In genomic region chr22:37179622-37180420, GRCh38 we compare ENCODE assay signal across 29 cellular contexts. TPM values are rescaled to one million over a fixed set of nuclear protein-coding genes. Genes with fewer than 3 reads are reported as not detected.
DNase-seq lines count a peak whose midpoint lies in the region; ATAC-seq, FAIRE-seq and TF ChIP-seq lines count a peak whose summit lies in the region.
"Had no signal": no experiment of that assay in that cellular context is flagged by ENCODE, and none has a peak within 500 bp of the region (broad histone marks: within the 10 kb centered on the region; RNA-seq: fewer than 3 reads in every experiment).

No MANE protein-coding gene starts in this region.

- H3K27ac ChIP-seq in HepG2 (ENCODE audit: extremely low read length, insufficient read depth, low read length) (no peak overlapping the region), tibial artery (no peak overlapping the region)
- H3K27ac ChIP-seq: SJCRH30, thoracic aorta had no signal

- H3K4me2 ChIP-seq in HepG2 (ENCODE audit: low read depth, low read length) = no peak overlapping the region

- peak; percentile 30 for DNase-seq in left cardiac atrium
- DNase-seq in Right ventricle myocardium superior = no peak
- DNase-seq in HepG2 (ENCODE audit: low spot score) = no peak
- DNase-seq in posterior vena cava (ENCODE audit: low spot score) = peak; percentile 80
- no peak for DNase-seq in GM19238 (ENCODE audit: insufficient read length, low spot score)
- no peak for DNase-seq in ureter (ENCODE audit: low spot score)
- DNase-seq in tibial artery = no peak
- DNase-seq: activated CD4-positive, alpha-beta T cell treated with anti-CD3 and anti-CD28 coated beads for 36 hours; activated naive CD4-positive, alpha-beta T cell treated with anti-CD3 and anti-CD28 coated beads, Interleukin-2, amount 50 U/mL, for 16 hours; activated T-cell treated with anti-CD3 and anti-CD28 coated beads, Interleukin-2, amount 50 U/mL, for 4 hours; Caco-2; effector CD4-positive, alpha-beta T cell; esophagus squamous epithelium; kidney glomerular epithelial cell; NCI-H1417; NCI-H2081 treated with DMSO at 0.1 percent for 48 hours; NCI-H446; nephron progenitor cell; OCI-M1; SJCRH30; stimulated activated naive B cell treated with anti-CD40 and anti-IgM and Interleukin-4, amounts not matched to agents 10 μg/mL and 1 μg/mL and 100 μg/mL, for 72 hours; T-cell had no signal

- CTCF ChIA-PET in HepG2 (lab: Yijun Ruan, JAX; ENCODE audit: low intra/inter-chr PET ratio, low total read pairs) = no interaction called here

- POLR2A ChIA-PET in HepG2 (lab: Yijun Ruan, JAX) = no interaction called here

- intact Hi-C loops in left cardiac atrium (cut with DNase I) (no loop called here), Right ventricle myocardium superior (cut with DNase I) (no loop called here), HepG2 (cut with micrococcal nuclease; ENCODE audit: unreplicated experiment) (no loop called here), posterior vena cava (cut with DNase I) (no loop called here), tibial artery (cut with DNase I; ENCODE audit: low total_unique reads) (no loop called here)

- H3K36me3 ChIP-seq in HepG2 (replicated peaks in 1 of 2; ENCODE audit: control insufficient read depth in 1 of 2, insufficient read depth in 2 of 2, low read length in 2 of 2) = no peaks in the 10 kb centered on the region
- H3K36me3 ChIP-seq in tibial artery = no peaks in the 10 kb centered on the region
- H3K36me3 ChIP-seq: SJCRH30, thoracic aorta had no signal

- 91% methylated on average over 22 of the region's 31 CpGs for WGBS in HepG2 (ENCODE audit: low lambda C conversion rate)

- H3K9me3 ChIP-seq in HepG2 (ENCODE audit: low read length) = no peaks in the 10 kb centered on the region
- H3K9me3 ChIP-seq in tibial artery = no peaks in the 10 kb centered on the region
- H3K9me3 ChIP-seq: Caco-2, esophagus squamous epithelium, SJCRH30, thoracic aorta had no signal

- no peak for TF ChIP-seq EP300 in HepG2 (IDR thresholded peaks at IDR 0.05; ENCODE audit: low read depth in 2 of 2, low read length in 2 of 2)
- no peak for TF ChIP-seq EP300 in HepG2 (CRISPR knock-in tag; IDR thresholded peaks at IDR 0.05; ENCODE audit: borderline replicate concordance)

- H3K4me3 ChIP-seq in HepG2 (replicated peaks in 1 of 3; ENCODE audit: insufficient read depth in 1 of 3, low read depth in 2 of 3, low read length in 3 of 3) = no peak overlapping the region
- no peak overlapping the region for H3K4me3 ChIP-seq in tibial artery
- H3K4me3 ChIP-seq: esophagus squamous epithelium, SJCRH30, skin epidermis, thoracic aorta had no signal

- BruUV-seq in HepG2 (replicated peaks; lab: Mats Ljungman, UMichigan) = no TSS peak

- TF ChIP-seq RAD21 in HepG2 (CRISPR knock-in tag; IDR thresholded peaks at IDR 0.05) = no peak

- ATAC-seq in left cardiac atrium (no peak), Right ventricle myocardium superior (ENCODE audit: poor library complexity) (no peak), HepG2 (no peak), GM21526 (IDR thresholded peaks at IDR 0.05; ENCODE audit: low FRiP score, unreplicated experiment) (no peak)
- ATAC-seq: activated CD4-positive, alpha-beta T cell treated with anti-CD3 and anti-CD28 coated beads for 36 hours; activated T-cell treated with anti-CD3 and anti-CD28 coated beads, Interleukin-2, amount 50 U/mL, for 4 hours; stimulated activated naive B cell treated with anti-CD40 and anti-IgM and Interleukin-4, amounts not matched to agents 10 μg/mL and 1 μg/mL and 100 μg/mL, for 72 hours; T-cell had no signal

- no peak overlapping the region for H2AFZ ChIP-seq in HepG2 (ENCODE audit: low read length)

- TF ChIP-seq CTCF in HepG2 (CRISPR knock-in tag; IDR thresholded peaks at IDR 0.05) (no peak), tibial artery (IDR thresholded peaks at IDR 0.05) (no peak)

- TF ChIP-seq POLR2A in HepG2 (IDR thresholded peaks at IDR 0.05; ENCODE audit: insufficient read depth in 1 of 2, low read depth in 2 of 2, low read length in 2 of 2) = no peak

- H3K27me3 ChIP-seq in HepG2 (ENCODE audit: control insufficient read depth in 1 of 2, insufficient read depth in 2 of 2, low read length in 2 of 2) (peaks cover 4 to 30% of the 10 kb centered on the region in 2 experiments), tibial artery (peaks cover 0 to 18% of the 10 kb centered on the region in 2 donors)

- H3K4me1 ChIP-seq in HepG2 (ENCODE audit: insufficient read depth, low read length) (peaks cover 36% of the 10 kb centered on the region), tibial artery (peaks cover 0 to 30% (median 18%) of the 10 kb centered on the region in 4 donors)
- H3K4me1 ChIP-seq: SJCRH30 had no signal

- in situ Hi-C loops in HepG2 (cut with HindIII; ENCODE audit: extremely low pct_ligation_motif_present, low pct_unique_long_range_greater_than_20kb) = no loop called here

- no peak overlapping the region for H3K9ac ChIP-seq in HepG2 (ENCODE audit: insufficient read depth, low read depth, low read length)

- no peak for FAIRE-seq in HepG2 (lab: Jason Lieb, UNC)
- FAIRE-seq: A204.1 had no signal

- H4K20me1 ChIP-seq in HepG2 (ENCODE audit: insufficient read depth, low read length) = no peaks in the 10 kb centered on the region

- H3K79me2 ChIP-seq in HepG2 (ENCODE audit: insufficient read depth, low read length) = no peaks in the 10 kb centered on the region

RNA-seq across cellular contexts. Expression of gene C1QTNF6, which starts 8.2 kb away (rescaled TPM):
- 1 to 10 TPM; 1.8 to 2.9 TPM for total RNA-seq in left cardiac atrium
- total RNA-seq in Right ventricle myocardium superior = 1.5 TPM
- 1.5 and 2.7 TPM in 2 replicates for total RNA-seq in HepG2 (2016; rRNA removed; fragmentation: Illumina TruSeq; extraction: Trizol)
- total RNA-seq in HepG2 (2016; cell fraction: cytosol; rRNA removed; fragmentation: Illumina TruSeq; extraction: Trizol; ENCODE audit: low read depth) = 0.40 and 0.97 TPM in 2 replicates
- 1.1 and 2.5 TPM in 2 replicates for total RNA-seq in HepG2 (2016; cell fraction: insoluble cytoplasmic fraction; rRNA removed; fragmentation: Illumina TruSeq; extraction: Trizol)
- total RNA-seq in HepG2 (2016; cell fraction: membrane; rRNA removed; fragmentation: Illumina TruSeq; extraction: Trizol) = 1.7 and 1.8 TPM in 2 replicates
- 4.5 and 5.3 TPM in 2 replicates for total RNA-seq in HepG2 (2016; cell fraction: nucleus; rRNA removed; fragmentation: Illumina TruSeq; extraction: Trizol)
- 6.9 and 10.7 TPM in 2 replicates for polyA plus RNA-seq in HepG2 (2011; rRNA removed)
- polyA plus RNA-seq in HepG2 (2011; cell fraction: cytosol; rRNA removed) = 3.0 and 4.1 TPM in 2 replicates
- 39.8 and 43.2 TPM in 2 replicates for polyA plus RNA-seq in HepG2 (2011; cell fraction: nucleus; rRNA removed)
- polyA plus RNA-seq in HepG2 (2012) = 4.1 and 5.1 TPM in 2 replicates
- 0.60 and 1.2 TPM in 2 replicates for polyA plus RNA-seq in HepG2 (2016; cell fraction: cytosol; fragmentation: Illumina TruSeq; extraction: Trizol; ENCODE audit: low read depth)
- polyA plus RNA-seq in HepG2 (2016; cell fraction: insoluble cytoplasmic fraction; fragmentation: Illumina TruSeq; extraction: Trizol; ENCODE audit: low read depth) = 1.7 and 1.9 TPM in 2 replicates
- polyA plus RNA-seq in HepG2 (2016; cell fraction: membrane; fragmentation: Illumina TruSeq; extraction: Trizol; ENCODE audit: low read depth) = 1.6 and 1.8 TPM in 2 replicates
- 8.4 and 10.3 TPM in 2 replicates for polyA plus RNA-seq in HepG2 (2016; cell fraction: nucleus; fragmentation: Illumina TruSeq; extraction: Trizol; ENCODE audit: insufficient read depth, low read depth)
- 8.3 and 36.4 TPM in 2 replicates for polyA minus RNA-seq in HepG2 (2011; rRNA and poly(A)+ RNA removed; ENCODE audit: low replicate concordance)
- polyA minus RNA-seq in HepG2 (2011; cell fraction: cytosol; rRNA and poly(A)+ RNA removed) = 2.5 and 4.0 TPM in 2 replicates
- 18.0 and 21.3 TPM in 2 replicates for polyA minus RNA-seq in HepG2 (2011; cell fraction: nucleus; rRNA and poly(A)+ RNA removed)
- total RNA-seq in posterior vena cava = 1 to 10 TPM; 1.8 to 6.3 TPM
- 9.4 TPM for total RNA-seq in ureter

RNA-seq across cellular contexts. Expression of gene IL2RB, which starts 30.1 kb away (rescaled TPM):
- total RNA-seq in left cardiac atrium = 1 to 10 TPM in 1 of 2 donors, under 1 TPM in 1; 0.34 to 2.0 TPM
- total RNA-seq in Right ventricle myocardium superior = 0.75 TPM
- total RNA-seq in HepG2 (2016; rRNA removed; fragmentation: Illumina TruSeq; extraction: Trizol) = not detected in 2 replicates
- total RNA-seq in HepG2 (2016; cell fraction: cytosol; rRNA removed; fragmentation: Illumina TruSeq; extraction: Trizol; ENCODE audit: low read depth) = not detected in 2 replicates
- not detected in 2 replicates for total RNA-seq in HepG2 (2016; cell fraction: insoluble cytoplasmic fraction; rRNA removed; fragmentation: Illumina TruSeq; extraction: Trizol)
- total RNA-seq in HepG2 (2016; cell fraction: membrane; rRNA removed; fragmentation: Illumina TruSeq; extraction: Trizol) = not detected in 2 replicates
- total RNA-seq in HepG2 (2016; cell fraction: nucleus; rRNA removed; fragmentation: Illumina TruSeq; extraction: Trizol) = not detected in 2 replicates
- polyA plus RNA-seq in HepG2 (2011; rRNA removed) = 0.05 TPM in 1 of 2 replicates, not detected in the other
- 0.10 TPM in 1 of 2 replicates, not detected in the other for polyA plus RNA-seq in HepG2 (2011; cell fraction: cytosol; rRNA removed)
- 0.09 TPM in 1 of 2 replicates, not detected in the other for polyA plus RNA-seq in HepG2 (2011; cell fraction: nucleus; rRNA removed)
- 0.03 TPM in 1 of 2 replicates, not detected in the other for polyA plus RNA-seq in HepG2 (2012)
- polyA plus RNA-seq in HepG2 (2016; cell fraction: cytosol; fragmentation: Illumina TruSeq; extraction: Trizol; ENCODE audit: low read depth) = not detected in 2 replicates
- not detected in 2 replicates for polyA plus RNA-seq in HepG2 (2016; cell fraction: insoluble cytoplasmic fraction; fragmentation: Illumina TruSeq; extraction: Trizol; ENCODE audit: low read depth)
- not detected in 2 replicates for polyA plus RNA-seq in HepG2 (2016; cell fraction: membrane; fragmentation: Illumina TruSeq; extraction: Trizol; ENCODE audit: low read depth)
- not detected in 2 replicates for polyA plus RNA-seq in HepG2 (2016; cell fraction: nucleus; fragmentation: Illumina TruSeq; extraction: Trizol; ENCODE audit: insufficient read depth, low read depth)
- polyA minus RNA-seq in HepG2 (2011; rRNA and poly(A)+ RNA removed; ENCODE audit: low replicate concordance) = 0.06 TPM in 1 of 2 replicates, not detected in the other
- polyA minus RNA-seq in HepG2 (2011; cell fraction: cytosol; rRNA and poly(A)+ RNA removed) = not detected in 2 replicates
- not detected in 2 replicates for polyA minus RNA-seq in HepG2 (2011; cell fraction: nucleus; rRNA and poly(A)+ RNA removed)
- 1 to 10 TPM; 1.2 to 1.3 TPM for total RNA-seq in posterior vena cava
- total RNA-seq in ureter = 7.5 TPM
- total RNA-seq: Caco-2, MCF 10A had no signal

RNA-seq across cellular contexts. Expression of gene SSTR3, which starts 32.5 kb away (rescaled TPM):
- not detected for total RNA-seq in left cardiac atrium
- not detected for total RNA-seq in Right ventricle myocardium superior
- 0.39 and 0.64 TPM in 2 replicates for total RNA-seq in HepG2 (2016; rRNA removed; fragmentation: Illumina TruSeq; extraction: Trizol)
- 0.09 and 0.10 TPM in 2 replicates for total RNA-seq in HepG2 (2016; cell fraction: cytosol; rRNA removed; fragmentation: Illumina TruSeq; extraction: Trizol; ENCODE audit: low read depth)
- total RNA-seq in HepG2 (2016; cell fraction: insoluble cytoplasmic fraction; rRNA removed; fragmentation: Illumina TruSeq; extraction: Trizol) = 0.39 and 0.49 TPM in 2 replicates
- 0.25 and 0.38 TPM in 2 replicates for total RNA-seq in HepG2 (2016; cell fraction: membrane; rRNA removed; fragmentation: Illumina TruSeq; extraction: Trizol)
- 0.60 and 0.65 TPM in 2 replicates for total RNA-seq in HepG2 (2016; cell fraction: nucleus; rRNA removed; fragmentation: Illumina TruSeq; extraction: Trizol)
- 0.08 and 0.09 TPM in 2 replicates for polyA plus RNA-seq in HepG2 (2011; rRNA removed)
- polyA plus RNA-seq in HepG2 (2011; cell fraction: cytosol; rRNA removed) = 0.07 and 0.09 TPM in 2 replicates
- 0.21 and 0.35 TPM in 2 replicates for polyA plus RNA-seq in HepG2 (2011; cell fraction: nucleus; rRNA removed)
- polyA plus RNA-seq in HepG2 (2012) = 0.04 and 0.05 TPM in 2 replicates
- 0.06 and 0.11 TPM in 2 replicates for polyA plus RNA-seq in HepG2 (2016; cell fraction: cytosol; fragmentation: Illumina TruSeq; extraction: Trizol; ENCODE audit: low read depth)
- polyA plus RNA-seq in HepG2 (2016; cell fraction: insoluble cytoplasmic fraction; fragmentation: Illumina TruSeq; extraction: Trizol; ENCODE audit: low read depth) = 0.24 and 0.28 TPM in 2 replicates
- polyA plus RNA-seq in HepG2 (2016; cell fraction: membrane; fragmentation: Illumina TruSeq; extraction: Trizol; ENCODE audit: low read depth) = 0.11 and 0.14 TPM in 2 replicates
- polyA plus RNA-seq in HepG2 (2016; cell fraction: nucleus; fragmentation: Illumina TruSeq; extraction: Trizol; ENCODE audit: insufficient read depth, low read depth) = 0.53 and 0.95 TPM in 2 replicates
- 0.07 and 0.30 TPM in 2 replicates for polyA minus RNA-seq in HepG2 (2011; rRNA and poly(A)+ RNA removed; ENCODE audit: low replicate concordance)
- not detected in 2 replicates for polyA minus RNA-seq in HepG2 (2011; cell fraction: cytosol; rRNA and poly(A)+ RNA removed)
- 0.13 TPM in 1 of 2 replicates, not detected in the other for polyA minus RNA-seq in HepG2 (2011; cell fraction: nucleus; rRNA and poly(A)+ RNA removed)
- total RNA-seq in posterior vena cava = not detected
- total RNA-seq in ureter = not detected
- total RNA-seq: Caco-2, esophagus squamous epithelium, H4, MCF 10A, pulmonary artery endothelial cell, SJCRH30, thoracic aorta had no signal

Comparison
In these comparisons a context has a peak if more than half of its experiments do, and no peak if none do; other contexts are left out.
1. DNase-seq: peak in left cardiac atrium (single experiment) and posterior vena cava (single experiment); none in Right ventricle myocardium superior (single experiment), HepG2 (single experiment), GM19238 (single experiment), ureter (single experiment) and tibial artery (0 of 2).